In the genomic region with DNA sequence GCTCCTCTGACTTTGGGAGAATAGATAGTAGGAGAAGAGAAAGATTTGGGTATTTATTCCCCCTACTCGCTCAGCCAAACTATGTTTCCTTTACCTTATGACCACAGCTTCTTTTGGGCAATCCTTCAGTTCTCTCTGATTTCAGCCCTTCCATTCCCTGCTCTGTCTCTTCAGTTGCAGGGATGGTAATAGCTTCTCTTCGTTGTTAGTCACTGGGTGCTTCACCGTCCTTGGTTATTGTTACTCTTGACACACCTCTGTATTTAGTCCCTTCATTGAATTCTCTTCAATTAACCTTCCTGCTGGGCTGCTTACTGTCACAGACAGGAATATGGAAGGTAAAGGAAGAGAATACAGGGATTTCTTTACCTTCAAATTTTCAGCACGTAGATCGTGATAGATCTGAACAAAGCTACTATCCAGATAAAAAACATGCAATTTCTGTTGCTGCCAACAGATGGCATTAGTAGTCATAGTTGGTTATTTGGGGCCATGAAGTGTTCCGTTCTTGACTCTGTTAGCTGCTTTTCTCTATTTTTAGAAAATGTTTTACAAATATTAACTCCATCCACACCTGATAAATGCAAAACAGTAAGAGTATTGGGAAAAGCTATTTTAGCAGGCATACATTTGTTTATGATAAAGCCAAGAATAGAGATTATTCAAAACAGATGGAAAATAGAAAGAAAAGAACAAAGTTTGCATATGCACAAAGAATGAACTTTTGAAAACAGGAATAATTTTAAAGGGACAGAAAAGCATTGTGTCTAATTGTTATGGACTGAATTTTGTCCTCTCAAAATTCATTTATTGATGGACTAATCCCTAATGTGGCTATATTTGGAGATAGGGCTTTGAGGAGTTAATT, we compare ENCODE assay signal across 9 cellular contexts. TPM values are rescaled to one million over a fixed set of nuclear protein-coding genes. Genes with fewer than 3 reads are reported as not detected.
A peak's percentile ranks its signal among the peaks of the same experiment; 100 is the strongest.
DNase-seq lines count a peak whose midpoint lies in the region; ATAC-seq and TF ChIP-seq lines count a peak whose summit lies in the region.
"Had no signal": no experiment of that assay in that cellular context is flagged by ENCODE, and none has a peak within 500 bp of the region (broad histone marks: within the 10 kb centered on the region; RNA-seq: fewer than 3 reads in every experiment).

No MANE protein-coding gene starts in this region.

- H3K27me3 ChIP-seq in PC-3 (ENCODE audit: low read length) (no peaks in the 10 kb centered on the region), duodenal mucosa (ENCODE audit: control insufficient read depth in 1 of 2, insufficient read depth in 2 of 2, low read length in 2 of 2) (no peaks in the 10 kb centered on the region)

- no peaks in the 10 kb centered on the region for H3K9me3 Mint-ChIP-seq in memory B cell
- H3K9me3 Mint-ChIP-seq: CD8-positive, alpha-beta memory T cell had no signal

- DNase-seq in NCI-H524 (lab: John Stamatoyannopoulos, UW) (peak; percentile 1 to 59), NCI-H524 treated with DMSO at 0.1 percent for 48 hours (lab: John Stamatoyannopoulos, UW) (no peak), HuH-7.5 (ENCODE audit: low spot score) (peak; percentile 13), PC-3 (peak; percentile 67), memory B cell (ENCODE audit: low spot score in 2 of 2) (peak in 1 of 2 donors; percentile 44), ecto neural progenitor cell (ENCODE audit: low spot score) (no peak)

- peak overlapping the region; percentile 74 for H3K4me2 ChIP-seq in PC-3 (ENCODE audit: low read length)

- ATAC-seq in GM21717 (IDR thresholded peaks at IDR 0.05; ENCODE audit: unreplicated experiment): peak; percentile 84
- ATAC-seq in PC-3: peak; percentile 93
- ATAC-seq in memory B cell (ENCODE audit: low read depth): peak; percentile 80

- H3K27ac ChIP-seq in PC-3 (ENCODE audit: low read length): no peak overlapping the region
- H3K27ac ChIP-seq in duodenal mucosa (ENCODE audit: low read depth, low read length): no peak overlapping the region

- peaks cover 8% of the 10 kb centered on the region for H3K4me1 Mint-ChIP-seq in memory B cell

- no peaks in the 10 kb centered on the region for H3F3A ChIP-seq in PC-3 (ENCODE audit: low read length, unreplicated experiment)

- POLR2A ChIA-PET in PC-3 (lab: Charles Lee; ENCODE audit: unreplicated experiment): interaction anchor here (0.6 kb wide), 1 partner anchor 16 kb away, joined by 3 read pairs; no protein-coding TSS in a partner anchor

- no peaks in the 10 kb centered on the region for H3K9me3 ChIP-seq in PC-3 (ENCODE audit: low read length)
- no peaks in the 10 kb centered on the region for H3K9me3 ChIP-seq in duodenal mucosa (ENCODE audit: control insufficient read depth in 1 of 2, low read length in 2 of 2)

- H3K27me3 Mint-ChIP-seq in memory B cell: no peaks in the 10 kb centered on the region

- H3K27ac Mint-ChIP-seq in memory B cell: peak overlapping the region; percentile 51

- intact Hi-C loops in PC-3 (cut with micrococcal nuclease): loop anchor here (1.0 to 10.0 kb wide), 6 partner anchors 62 to 579 kb away; partner anchors contain the start of gene CDK14

- peak overlapping the region; percentile 73 for H2AFZ ChIP-seq in PC-3 (ENCODE audit: low read length)

- H3K36me3 Mint-ChIP-seq in memory B cell: no peaks in the 10 kb centered on the region
- H3K36me3 Mint-ChIP-seq: CD8-positive, alpha-beta memory T cell had no signal

- H3K4me1 ChIP-seq in PC-3 (ENCODE audit: insufficient read depth, low read length) (no peaks in the 10 kb centered on the region), duodenal mucosa (ENCODE audit: control insufficient read depth in 1 of 2, insufficient read depth in 2 of 2, low read length in 2 of 2) (peaks cover 3 to 18% of the 10 kb centered on the region in 2 donors)

- no peak overlapping the region for H3K9ac ChIP-seq in PC-3 (ENCODE audit: low read length)
- H3K9ac ChIP-seq in duodenal mucosa (ENCODE audit: low read depth in 1 of 2, low read length in 2 of 2): peak overlapping the region in 1 of 2 donors; percentile 10

- CTCF ChIA-PET in PC-3 (lab: Charles Lee): interaction anchor here (0.5 to 1.3 kb wide), 14 partner anchors 11 to 1042 kb away, joined by 3 to 6 read pairs (median 4); no protein-coding TSS in a partner anchor

- TF ChIP-seq CTCF in PC-3 (conservative IDR thresholded peaks at IDR 0.05; ENCODE audit: low read depth, low read length): peak; percentile 82

- no peaks in the 10 kb centered on the region for H3K9me2 ChIP-seq in PC-3 (replicated peaks; ENCODE audit: low read length)

- H3K36me3 ChIP-seq in PC-3 (ENCODE audit: low read depth, low read length) (no peaks in the 10 kb centered on the region), duodenal mucosa (ENCODE audit: control insufficient read depth in 1 of 2, insufficient read depth in 2 of 2, low read length in 2 of 2) (no peaks in the 10 kb centered on the region)

- H3K79me2 ChIP-seq in PC-3 (ENCODE audit: low read length): no peaks in the 10 kb centered on the region

- H3K4me3 ChIP-seq in PC-3 (ENCODE audit: low read length) (peak overlapping the region; percentile 52; the same call in 1 of the 2 replicates), duodenal mucosa (ENCODE audit: low read depth in 1 of 2, low read length in 2 of 2) (peak overlapping the region; percentile 16 to 54)

- H3K4me3 Mint-ChIP-seq in memory B cell: peak overlapping the region; percentile 67

- no peaks in the 10 kb centered on the region for H4K20me1 ChIP-seq in PC-3 (ENCODE audit: low read length)

- BruUV-seq in PC-3 (replicated peaks; lab: Mats Ljungman, UMichigan): no TSS peak

RNA-seq across cellular contexts. Expression of gene PTTG1IP2, which starts 14.0 kb away (rescaled TPM):
- total RNA-seq in PC-3 (2014; rRNA removed): not detected in 2 replicates
- total RNA-seq: CD8-positive, alpha-beta memory T cell had no signal

RNA-seq across cellular contexts. Expression of gene CLDN12, which starts 52.1 kb away (rescaled TPM):
- 12.7 and 14.7 TPM in 2 replicates for total RNA-seq in PC-3 (2014; rRNA removed)

Comparison
In these comparisons a context has a peak if more than half of its experiments do, and no peak if none do; other contexts are left out.
1. DNase-seq: peak in NCI-H524 (2 of 2), HuH-7.5 (single experiment) and PC-3 (single experiment); none in NCI-H524 treated with DMSO at 0.1 percent for 48 hours (single experiment) and ecto neural progenitor cell (single experiment).
2. Peak in every context shown above with its lines, with median percentiles within 50 percentile points of each other: ATAC-seq.